In genomic region chr17:74369221-74369620, GRCh38 we compare ENCODE assay signal across 8 cellular contexts. TPM values are rescaled to one million over a fixed set of nuclear protein-coding genes. Genes with fewer than 3 reads are reported as not detected.
DNase-seq lines count a peak whose midpoint lies in the region; ATAC-seq lines count a peak whose summit lies in the region.

No MANE protein-coding gene starts in this region.

- no peak for ATAC-seq in GM19328 (IDR thresholded peaks at IDR 0.05; ENCODE audit: unreplicated experiment)

- DNase-seq in KG1 (lab: John Stamatoyannopoulos, UW) (peak; percentile 25), ecto neural progenitor cell (ENCODE audit: low spot score) (peak; percentile 76), pons (ENCODE audit: low spot score) (no peak), DMS79 (lab: John Stamatoyannopoulos, UW) (no peak), occipital lobe (lab: John Stamatoyannopoulos, UW) (no peak)
- peak; percentile 44 for DNase-seq in activated CD4-positive, alpha-beta T cell treated with anti-CD3 and anti-CD28 coated beads for 1 hour
- DNase-seq in stimulated activated CD4-positive, alpha-beta T cell treated with anti-CD3 and anti-CD28 coated beads, TNF-alpha, amount 100 ng/mL, for 48 hours (ENCODE audit: low read depth in 3 of 3) = peak; percentile 15 to 59 (median 32)

RNA-seq across cellular contexts. Expression of gene GPR142, which starts 1.9 kb away (rescaled TPM):
- total RNA-seq in occipital lobe = not detected

RNA-seq across cellular contexts. Expression of gene BTBD17, which starts 7.6 kb away (rescaled TPM):
- 4.5 TPM for total RNA-seq in occipital lobe

RNA-seq across cellular contexts. Expression of gene KIF19, which starts 43.2 kb away (rescaled TPM):
- not detected for total RNA-seq in occipital lobe

Comparison
In these comparisons a context has a peak if more than half of its experiments do, and no peak if none do; other contexts are left out.
1. DNase-seq: peak in KG1 (single experiment), activated CD4-positive, alpha-beta T cell treated with anti-CD3 and anti-CD28 coated beads for 1 hour (single experiment), ecto neural progenitor cell (single experiment) and stimulated activated CD4-positive, alpha-beta T cell treated with anti-CD3 and anti-CD28 coated beads, TNF-alpha, amount 100 ng/mL, for 48 hours (3 of 3); none in pons (single experiment), DMS79 (single experiment) and occipital lobe (single experiment).